Comparison of ENCODE assay signal across 8 cellular contexts in genomic region chr14:91509083-91509877, GRCh38. TPM values are rescaled to one million over a fixed set of nuclear protein-coding genes. Genes with fewer than 3 reads are reported as not detected.
DNase-seq lines count a peak whose midpoint lies in the region; TF ChIP-seq lines count a peak whose summit lies in the region.

No MANE protein-coding gene starts in this region.

- H3K9me3 Mint-ChIP-seq in activated CD4-positive, alpha-beta memory T cell treated with anti-CD3 and anti-CD28 coated beads for 36 hours, result no peaks in the 10 kb centered on the region
- no peaks in the 10 kb centered on the region for H3K9me3 Mint-ChIP-seq in mesothelial cell of epicardium

- POLR2A ChIA-PET in HEK293 (lab: Yijun Ruan, JAX), result interaction anchor here (0.6 to 1.6 kb wide), 6 partner anchors 8 to 612 kb away, joined by 3 to 5 read pairs (median 4); partner anchors contain the start of genes CPSF2 and NDUFB1
- POLR2A ChIA-PET in activated CD4-positive, alpha-beta memory T cell treated with anti-CD3 and anti-CD28 coated beads for 36 hours (lab: Charles Lee), result interaction anchor here (0.7 to 2.2 kb wide), 12 partner anchors 8 to 612 kb away, joined by 3 to 10 read pairs (median 4); partner anchors contain the start of genes CPSF2, NDUFB1 and TC2N

- H3K36me3 ChIP-seq in HEK293 (ENCODE audit: control insufficient read depth in 2 of 2, insufficient read depth in 1 of 2, low read length in 2 of 2), result peaks cover 12 to 27% of the 10 kb centered on the region in 2 experiments; a peak in 2 of 3 replicates
- no peaks in the 10 kb centered on the region for H3K36me3 ChIP-seq in effector memory CD4-positive, alpha-beta T cell (ENCODE audit: control insufficient read depth, insufficient read depth, low read length)

- CTCF ChIA-PET in HEK293 (lab: Yijun Ruan, JAX), result interaction anchor here (0.6 to 0.7 kb wide), 3 partner anchors 93 to 343 kb away, joined by 3 to 6 read pairs (median 5); no protein-coding TSS in a partner anchor
- CTCF ChIA-PET in activated CD4-positive, alpha-beta memory T cell treated with anti-CD3 and anti-CD28 coated beads for 36 hours (lab: Charles Lee), result interaction anchor here (0.6 to 2.9 kb wide), 3 partner anchors 371 to 488 kb away, joined by 3 to 10 read pairs (median 3); no protein-coding TSS in a partner anchor

- H3K4me3 Mint-ChIP-seq in activated CD4-positive, alpha-beta memory T cell treated with anti-CD3 and anti-CD28 coated beads for 36 hours, result peak overlapping the region; percentile 94
- H3K4me3 Mint-ChIP-seq in mesothelial cell of epicardium, result peak overlapping the region; percentile 96

- H3K36me3 Mint-ChIP-seq in activated CD4-positive, alpha-beta memory T cell treated with anti-CD3 and anti-CD28 coated beads for 36 hours, result peaks cover 37% of the 10 kb centered on the region
- peaks cover 5% of the 10 kb centered on the region for H3K36me3 Mint-ChIP-seq in mesothelial cell of epicardium

- peak; percentile 35; the same call in 1 of the 2 replicates for TF ChIP-seq CTCF in HEK293 (tag by site-specific recombination; IDR thresholded peaks at IDR 0.05)
- no peak for TF ChIP-seq CTCF in mesothelial cell of epicardium (IDR thresholded peaks at IDR 0.05; ENCODE audit: unreplicated experiment)

- H3K27ac Mint-ChIP-seq in activated CD4-positive, alpha-beta memory T cell treated with anti-CD3 and anti-CD28 coated beads for 36 hours, result peak overlapping the region; percentile 95
- peak overlapping the region; percentile 98 for H3K27ac Mint-ChIP-seq in mesothelial cell of epicardium

- H3K27ac ChIP-seq in HEK293 (ENCODE audit: extremely low read depth, low read depth, low read length), result peak overlapping the region; percentile 100
- H3K27ac ChIP-seq in effector memory CD4-positive, alpha-beta T cell (ENCODE audit: insufficient read depth, low read length, poor library complexity, severe bottlenecking), result peak overlapping the region; percentile 98

- no peaks in the 10 kb centered on the region for H3K27me3 Mint-ChIP-seq in activated CD4-positive, alpha-beta memory T cell treated with anti-CD3 and anti-CD28 coated beads for 36 hours
- H3K27me3 Mint-ChIP-seq in mesothelial cell of epicardium (ENCODE audit: low read depth), result no peaks in the 10 kb centered on the region

- peak overlapping the region; percentile 97 for H3K4me3 ChIP-seq in GM08714 (ENCODE audit: low read length)
- peak overlapping the region; percentile 96 for H3K4me3 ChIP-seq in HEK293 (ENCODE audit: low read depth, low read length)
- H3K4me3 ChIP-seq in effector memory CD4-positive, alpha-beta T cell (ENCODE audit: insufficient read depth, low read depth, low read length, poor library complexity, severe bottlenecking), result peak overlapping the region; percentile 95

- H3K4me1 Mint-ChIP-seq in activated CD4-positive, alpha-beta memory T cell treated with anti-CD3 and anti-CD28 coated beads for 36 hours (ENCODE audit: low read depth), result peaks cover 32% of the 10 kb centered on the region
- H3K4me1 Mint-ChIP-seq in mesothelial cell of epicardium, result peaks cover 19% of the 10 kb centered on the region

- no peaks in the 10 kb centered on the region for H3K9me3 ChIP-seq in HEK293 (ENCODE audit: control insufficient read depth, insufficient read depth, low read depth, low read length)
- H3K9me3 ChIP-seq in effector memory CD4-positive, alpha-beta T cell (ENCODE audit: control insufficient read depth, low read length), result no peaks in the 10 kb centered on the region

- no peaks in the 10 kb centered on the region for H3K27me3 ChIP-seq in effector memory CD4-positive, alpha-beta T cell (replicated peaks; ENCODE audit: control insufficient read depth, insufficient read depth, low read length, poor library complexity, severe bottlenecking)

- DNase-seq in NAMALWA (ENCODE audit: low spot score), result peak; percentile 65
- peak; percentile 61 for DNase-seq in activated CD4-positive, alpha-beta memory T cell treated with anti-CD3 and anti-CD28 coated beads for 36 hours
- peak; percentile 10 to 16 (median 15) for DNase-seq in effector memory CD4-positive, alpha-beta T cell
- DNase-seq in mesothelial cell of epicardium (ENCODE audit: low spot score in 2 of 2, unreplicated experiment in 2 of 2), result peak; percentile 25 to 53
- peak; percentile 56 for DNase-seq in stimulated activated CD8-positive, alpha-beta memory T cell treated with anti-CD3 and anti-CD28 coated beads, Interleukin-4, amount 100 ng/mL, for 48 hours
- no peak for DNase-seq in KG1 (lab: John Stamatoyannopoulos, UW)

- intact Hi-C loops in activated CD4-positive, alpha-beta memory T cell treated with anti-CD3 and anti-CD28 coated beads for 36 hours (cut with micrococcal nuclease), result loop anchor here (2.0 to 5.0 kb wide), 2 partner anchors 24 to 92 kb away; partner anchors contain the start of gene CCDC88C

- peaks cover 5% of the 10 kb centered on the region; the same call in 1 of the 2 replicates for H3K4me1 ChIP-seq in HEK293 (ENCODE audit: control insufficient read depth, insufficient read depth, low read length)
- H3K4me1 ChIP-seq in effector memory CD4-positive, alpha-beta T cell (ENCODE audit: control insufficient read depth, insufficient read depth, low read length, poor library complexity, severe bottlenecking), result peaks cover 13% of the 10 kb centered on the region

TF ChIP-seq in HEK293, 187 proteins besides CTCF, POLR2A, EP300 and RAD21 (continues in another document):
- TF ChIP-seq ZNF629 (tag by site-specific recombination; IDR thresholded peaks at IDR 0.05) (0 out of 2 replicates have a peak, but pooled peaks have one; percentile 11), SP3 (tag by site-specific recombination; IDR thresholded peaks at IDR 0.05) (peak; percentile 25; the same call in 1 of the 2 replicates), SP7 (tag by site-specific recombination; IDR thresholded peaks at IDR 0.05) (peak; percentile 25; the same call in 1 of the 2 replicates), KLF16 (tag by site-specific recombination; IDR thresholded peaks at IDR 0.05) (0 out of 2 replicates have a peak, but pooled peaks have one; percentile 27), ZNF394 (tag by site-specific recombination; IDR thresholded peaks at IDR 0.05; ENCODE audit: borderline replicate concordance) (0 out of 2 replicates have a peak, but pooled peaks have one; percentile 21), WT1 (tag by site-specific recombination; IDR thresholded peaks at IDR 0.05) (no peak), ZIC2 (tag by site-specific recombination; IDR thresholded peaks at IDR 0.05) (peak; percentile 57), ZEB2 (tag by site-specific recombination; IDR thresholded peaks at IDR 0.05) (peak; percentile 30; the same call in 1 of the 2 replicates), ZXDB (tag by site-specific recombination; IDR thresholded peaks at IDR 0.05) (peak; percentile 41; the same call in 1 of the 2 replicates), GLIS2 (tag by site-specific recombination; IDR thresholded peaks at IDR 0.05) (peak; percentile 65), ZNF148 (tag by site-specific recombination; IDR thresholded peaks at IDR 0.05; ENCODE audit: borderline replicate concordance) (no peak), ZBTB8A (tag by site-specific recombination; IDR thresholded peaks at IDR 0.05) (peak; percentile 61), ZBTB7A (tag by site-specific recombination; IDR thresholded peaks at IDR 0.05; ENCODE audit: low read depth) (0 out of 2 replicates have a peak, but pooled peaks have one; percentile 23), KLF8 (tag by site-specific recombination; IDR thresholded peaks at IDR 0.05) (peak; percentile 28; the same call in 1 of the 2 replicates), ZNF76 (tag by site-specific recombination; IDR thresholded peaks at IDR 0.05; ENCODE audit: borderline replicate concordance, low read depth) (peak; percentile 58; the same call in 1 of the 2 replicates), HIC1 (tag by site-specific recombination; IDR thresholded peaks at IDR 0.05) (no peak), SP2 (tag by site-specific recombination; IDR thresholded peaks at IDR 0.05) (peak; percentile 39; the same call in 1 of the 2 replicates), ZNF600 (tag by site-specific recombination; IDR thresholded peaks at IDR 0.05) (peak; percentile 49; the same call in 1 of the 2 replicates)

RNA-seq across cellular contexts. Expression of gene PPP4R3A, which starts 0.8 kb away (rescaled TPM):
- total RNA-seq in activated CD4-positive, alpha-beta memory T cell treated with anti-CD3 and anti-CD28 coated beads for 36 hours, result 10 to 100 TPM; 92.4 to 96.4 TPM
- total RNA-seq in mesothelial cell of epicardium, result 94.2 to 101 TPM (median 99.2 TPM) in 3 replicates
